In genomic region chrX:129932792-129933321, GRCh38 we compare ENCODE assay signal across 8 cellular contexts. TPM values are rescaled to one million over a fixed set of nuclear protein-coding genes. Genes with fewer than 3 reads are reported as not detected.
DNase-seq lines count a peak whose midpoint lies in the region; ATAC-seq and TF ChIP-seq lines count a peak whose summit lies in the region.

No MANE protein-coding gene starts in this region.

- peak; percentile 6 for ATAC-seq in GM19452 (IDR thresholded peaks at IDR 0.05; ENCODE audit: unreplicated experiment)
- no peak for ATAC-seq in effector memory CD8-positive, alpha-beta T cell (replicated peaks)
- no peak for ATAC-seq in natural killer cell treated with Interleukin-12 subunit alpha and Interleukin-12 subunit beta and Interleukin-15 and Interleukin-18, amount 100 ng/mL, for 72 hours

- H3K36me3 ChIP-seq in BLaER1 treated with 17β-estradiol and CSF1 and Interleukin-3, amounts not matched to agents 10 nM and 100 nM, result peaks cover 0 to 21% (median 12%) of the 10 kb centered on the region in 11 experiments; a peak in 14 of 22 replicates
- peaks cover 8% of the 10 kb centered on the region for H3K36me3 ChIP-seq in OCI-LY1 (ENCODE audit: insufficient read depth, low read length)

- peaks cover 4% of the 10 kb centered on the region; the same call in 1 of the 2 replicates for H3F3A ChIP-seq in OCI-LY1 (ENCODE audit: insufficient read depth, low read length)

- no peaks in the 10 kb centered on the region for H3K79me2 ChIP-seq in OCI-LY1 (ENCODE audit: insufficient read depth, low read length)

- H3K4me3 ChIP-seq in BLaER1 treated with 17β-estradiol and CSF1 and Interleukin-3, amounts not matched to agents 10 nM and 100 nM, result peak overlapping the region; percentile 51 to 71 (median 62)
- peak overlapping the region; percentile 36 for H3K4me3 ChIP-seq in OCI-LY1 (ENCODE audit: low read depth, low read length, poor library complexity, severe bottlenecking)

- no peak for TF ChIP-seq CTCF in OCI-LY1 (IDR thresholded peaks at IDR 0.05; ENCODE audit: low read length)

- H3K4me2 ChIP-seq in BLaER1 treated with 17β-estradiol and CSF1 and Interleukin-3, amounts not matched to agents 10 nM and 100 nM, result peak overlapping the region; percentile 70 to 88 (median 81)
- H3K4me2 ChIP-seq in OCI-LY1 (ENCODE audit: low read length), result peak overlapping the region; percentile 47

- no peaks in the 10 kb centered on the region for H3K27me3 Mint-ChIP-seq in effector memory CD8-positive, alpha-beta T cell
- peaks cover 0 to 2% of the 10 kb centered on the region in 2 donors for H3K27me3 Mint-ChIP-seq in natural killer cell treated with Interleukin-12 subunit alpha and Interleukin-12 subunit beta and Interleukin-15 and Interleukin-18, amount 100 ng/mL, for 72 hours

- peaks cover 0 to 3% (median 0%) of the 10 kb centered on the region in 10 experiments; a peak in 4 of 20 replicates for H3K4me1 ChIP-seq in BLaER1 treated with 17β-estradiol and CSF1 and Interleukin-3, amounts not matched to agents 10 nM and 100 nM
- H3K4me1 ChIP-seq in OCI-LY1 (ENCODE audit: insufficient read depth, low read length, severe bottlenecking), result peaks cover 4% of the 10 kb centered on the region

- H3K27me3 ChIP-seq in BLaER1 treated with 17β-estradiol and CSF1 and Interleukin-3, amounts not matched to agents 10 nM and 100 nM, result peaks cover 35 to 75% (median 63%) of the 10 kb centered on the region in 11 experiments
- no peaks in the 10 kb centered on the region for H3K27me3 ChIP-seq in OCI-LY1 (ENCODE audit: insufficient read depth, low read length)

- H3K9ac ChIP-seq in BLaER1 treated with 17β-estradiol and CSF1 and Interleukin-3, amounts not matched to agents 10 nM and 100 nM, result peak overlapping the region; percentile 69 to 78 (median 76)
- no peak overlapping the region for H3K9ac ChIP-seq in OCI-LY1 (ENCODE audit: low read length)

- H3K4me3 Mint-ChIP-seq in effector memory CD8-positive, alpha-beta T cell, result peak overlapping the region; percentile 68 to 72
- peak overlapping the region; percentile 39 for H3K4me3 Mint-ChIP-seq in natural killer cell treated with Interleukin-12 subunit alpha and Interleukin-12 subunit beta and Interleukin-15 and Interleukin-18, amount 100 ng/mL, for 72 hours

- peak overlapping the region; percentile 19 to 74 (median 56); a peak in 18 of 22 replicates for H3K27ac ChIP-seq in BLaER1 treated with 17β-estradiol and CSF1 and Interleukin-3, amounts not matched to agents 10 nM and 100 nM
- H3K27ac ChIP-seq in OCI-LY1 (ENCODE audit: low read depth, low read length, poor library complexity, severe bottlenecking), result no peak overlapping the region

- no peaks in the 10 kb centered on the region for H3K9me2 ChIP-seq in OCI-LY1 (ENCODE audit: low read depth, low read length)

- peaks cover 0 to 11% (median 0%) of the 10 kb centered on the region in 11 experiments; a peak in 3 of 22 replicates for H4K20me1 ChIP-seq in BLaER1 treated with 17β-estradiol and CSF1 and Interleukin-3, amounts not matched to agents 10 nM and 100 nM
- no peaks in the 10 kb centered on the region for H4K20me1 ChIP-seq in OCI-LY1 (ENCODE audit: insufficient read depth, low read length)

- peaks cover 14% of the 10 kb centered on the region for H3K36me3 Mint-ChIP-seq in effector memory CD8-positive, alpha-beta T cell (ENCODE audit: insufficient read depth)
- no peaks in the 10 kb centered on the region for H3K36me3 Mint-ChIP-seq in natural killer cell treated with Interleukin-12 subunit alpha and Interleukin-12 subunit beta and Interleukin-15 and Interleukin-18, amount 100 ng/mL, for 72 hours

- H3K9me3 Mint-ChIP-seq in effector memory CD8-positive, alpha-beta T cell, result no peaks in the 10 kb centered on the region
- H3K9me3 Mint-ChIP-seq in natural killer cell treated with Interleukin-12 subunit alpha and Interleukin-12 subunit beta and Interleukin-15 and Interleukin-18, amount 100 ng/mL, for 72 hours, result no peaks in the 10 kb centered on the region

- H3K9me3 ChIP-seq in BLaER1 treated with 17β-estradiol and CSF1 and Interleukin-3, amounts not matched to agents 10 nM and 100 nM (replicated peaks in 1 of 11), result peaks cover 0 to 8% (median 7%) of the 10 kb centered on the region in 11 experiments; a peak in 8 of 22 replicates
- no peaks in the 10 kb centered on the region for H3K9me3 ChIP-seq in OCI-LY1 (ENCODE audit: low read length)

- H2AFZ ChIP-seq in OCI-LY1 (ENCODE audit: low read length), result no peak overlapping the region

- H3K27ac Mint-ChIP-seq in effector memory CD8-positive, alpha-beta T cell, result peak overlapping the region in 1 of 2 donors; percentile 23
- no peak overlapping the region for H3K27ac Mint-ChIP-seq in natural killer cell treated with Interleukin-12 subunit alpha and Interleukin-12 subunit beta and Interleukin-15 and Interleukin-18, amount 100 ng/mL, for 72 hours

- H3K4me1 Mint-ChIP-seq in effector memory CD8-positive, alpha-beta T cell (ENCODE audit: low read depth in 2 of 2), result peaks cover 0 to 4% of the 10 kb centered on the region in 2 donors
- peaks cover 0 to 8% of the 10 kb centered on the region in 2 donors for H3K4me1 Mint-ChIP-seq in natural killer cell treated with Interleukin-12 subunit alpha and Interleukin-12 subunit beta and Interleukin-15 and Interleukin-18, amount 100 ng/mL, for 72 hours (ENCODE audit: low read depth in 2 of 2)

- DNase-seq in effector memory CD8-positive, alpha-beta T cell, result no peak
- no peak for DNase-seq in natural killer cell treated with Interleukin-12 subunit alpha and Interleukin-12 subunit beta and Interleukin-15 and Interleukin-18, amount 100 ng/mL, for 72 hours (ENCODE audit: low spot score)
- DNase-seq in NCI-H446 (lab: John Stamatoyannopoulos, UW) (no peak), GM19238 (ENCODE audit: insufficient read length, low spot score) (no peak), MV-4-11 (lab: John Stamatoyannopoulos, UW) (no peak)

RNA-seq across cellular contexts. Expression of gene UTP14A, which starts 26.9 kb away (rescaled TPM):
- 10 to 100 TPM; 31.5 to 54.8 TPM for total RNA-seq in natural killer cell treated with Interleukin-12 subunit alpha and Interleukin-12 subunit beta and Interleukin-15 and Interleukin-18, amount 100 ng/mL, for 72 hours

RNA-seq across cellular contexts. Expression of gene BCORL1, which starts 49.6 kb away (rescaled TPM):
- 10 to 100 TPM in 1 of 2 donors, 1 to 10 TPM in 1; 9.9 to 18.8 TPM for total RNA-seq in natural killer cell treated with Interleukin-12 subunit alpha and Interleukin-12 subunit beta and Interleukin-15 and Interleukin-18, amount 100 ng/mL, for 72 hours
